18 cellular contexts compared by ENCODE assay signal in genomic region chr20:50728486-50728980, GRCh38. TPM values are rescaled to one million over a fixed set of nuclear protein-coding genes. Genes with fewer than 3 reads are reported as not detected.
A peak's percentile ranks its signal among the peaks of the same experiment; 100 is the strongest.
DNase-seq lines count a peak whose midpoint lies in the region; TF ChIP-seq lines count a peak whose summit lies in the region.
"Had no signal": no experiment of that assay in that cellular context is flagged by ENCODE, and none has a peak within 500 bp of the region (broad histone marks: within the 10 kb centered on the region; RNA-seq: fewer than 3 reads in every experiment).

No MANE protein-coding gene starts in this region.

- no peaks in the 10 kb centered on the region for H3K27me3 ChIP-seq in cardiac muscle cell
- peaks cover 13% of the 10 kb centered on the region for H3K27me3 ChIP-seq in left ventricle myocardium inferior (ENCODE audit: low read depth)
- H3K27me3 ChIP-seq in duodenal mucosa (ENCODE audit: control insufficient read depth in 1 of 2, insufficient read depth in 2 of 2, low read length in 2 of 2) = no peaks in the 10 kb centered on the region
- H3K27me3 ChIP-seq in vagina = no peaks in the 10 kb centered on the region
- H3K27me3 ChIP-seq: spleen had no signal

- H3K4me3 Mint-ChIP-seq in mesothelial cell of epicardium = no peak overlapping the region
- H3K4me3 Mint-ChIP-seq: activated naive CD4-positive, alpha-beta T cell treated with anti-CD3 and anti-CD28 coated beads for 36 hours had no signal

- H3K4me3 ChIP-seq in cardiac muscle cell (no peak overlapping the region), left ventricle myocardium inferior (no peak overlapping the region), duodenal mucosa (ENCODE audit: low read depth in 1 of 2, low read length in 2 of 2) (no peak overlapping the region), vagina (no peak overlapping the region)
- H3K4me3 ChIP-seq: spleen had no signal

- peak overlapping the region; percentile 98 for H3K27ac Mint-ChIP-seq in mesothelial cell of epicardium
- H3K27ac Mint-ChIP-seq: activated naive CD4-positive, alpha-beta T cell treated with anti-CD3 and anti-CD28 coated beads for 36 hours; CD4-positive, alpha-beta memory T cell had no signal

- peak overlapping the region; percentile 30 to 51 for H3K9ac ChIP-seq in duodenal mucosa (ENCODE audit: low read depth in 1 of 2, low read length in 2 of 2)
- H3K9ac ChIP-seq: parathyroid adenoma had no signal

- H3K9me3 ChIP-seq in cardiac muscle cell (ENCODE audit: low read depth) (no peaks in the 10 kb centered on the region), left ventricle myocardium inferior (replicated peaks) (no peaks in the 10 kb centered on the region), duodenal mucosa (ENCODE audit: control insufficient read depth in 1 of 2, low read length in 2 of 2) (no peaks in the 10 kb centered on the region), vagina (no peaks in the 10 kb centered on the region)
- H3K9me3 ChIP-seq: spleen had no signal

- TF ChIP-seq POLR2A in vagina (IDR thresholded peaks at IDR 0.05) = no peak

- peaks cover 48% of the 10 kb centered on the region for H3K4me1 Mint-ChIP-seq in mesothelial cell of epicardium

- intact Hi-C loops in left ventricle myocardium inferior (cut with micrococcal nuclease) (no loop called here), vagina (cut with DNase I) (no loop called here)

- H3K27me3 Mint-ChIP-seq in mesothelial cell of epicardium (ENCODE audit: low read depth) = peaks cover 6% of the 10 kb centered on the region
- H3K27me3 Mint-ChIP-seq: CD4-positive, alpha-beta memory T cell had no signal

- peak overlapping the region; percentile 58 for H3K27ac ChIP-seq in cardiac muscle cell
- no peak overlapping the region for H3K27ac ChIP-seq in left ventricle myocardium inferior (replicated peaks)
- peak overlapping the region; percentile 81 for H3K27ac ChIP-seq in duodenal mucosa (ENCODE audit: low read depth, low read length)
- peak overlapping the region; percentile 79 for H3K27ac ChIP-seq in vagina
- H3K27ac ChIP-seq: parathyroid adenoma had no signal

- H3K36me3 ChIP-seq in cardiac muscle cell (no peaks in the 10 kb centered on the region), left ventricle myocardium inferior (no peaks in the 10 kb centered on the region), duodenal mucosa (ENCODE audit: control insufficient read depth in 1 of 2, insufficient read depth in 2 of 2, low read length in 2 of 2) (no peaks in the 10 kb centered on the region), vagina (no peaks in the 10 kb centered on the region)
- H3K36me3 ChIP-seq: spleen had no signal

- H3K4me1 ChIP-seq in cardiac muscle cell (ENCODE audit: low read depth) = peaks cover 51% of the 10 kb centered on the region
- H3K4me1 ChIP-seq in left ventricle myocardium inferior = peaks cover 57% of the 10 kb centered on the region
- peaks cover 41 to 42% of the 10 kb centered on the region in 2 donors for H3K4me1 ChIP-seq in duodenal mucosa (ENCODE audit: control insufficient read depth in 1 of 2, insufficient read depth in 2 of 2, low read length in 2 of 2)
- H3K4me1 ChIP-seq in vagina = peaks cover 55% of the 10 kb centered on the region

- DNase-seq in cardiac muscle cell (ENCODE audit: low read depth in 1 of 2, low spot score in 1 of 2) (no peak), left ventricle myocardium inferior (no peak), mesothelial cell of epicardium (ENCODE audit: low spot score in 2 of 2, unreplicated experiment in 2 of 2) (peak in 1 of 2 experiments; percentile 2), vagina (ENCODE audit: extremely low spot score in 2 of 2) (peak in 1 of 2 donors; percentile 80), SIG-M5 (lab: John Stamatoyannopoulos, UW) (no peak), cerebellar nuclear complex (lab: John Stamatoyannopoulos, UW) (no peak)
- no peak for DNase-seq in activated CD4-positive, alpha-beta T cell treated with anti-CD3 and anti-CD28 coated beads for 1 hour
- DNase-seq: 8988T; activated naive CD4-positive, alpha-beta T cell treated with anti-CD3 and anti-CD28 coated beads for 36 hours; CD4-positive, alpha-beta memory T cell; effector memory CD4-positive, alpha-beta T cell; NCI-H187; NCI-H524 treated with DMSO at 0.1 percent for 48 hours; spleen; stimulated activated naive CD4-positive, alpha-beta T cell treated with Interleukin-2 at 50 U/mL for 16 hours had no signal

- TF ChIP-seq CTCF in cardiac muscle cell (IDR thresholded peaks at IDR 0.05; ENCODE audit: low read depth, low read length) = no peak
- no peak for TF ChIP-seq CTCF in left ventricle myocardium inferior (IDR thresholded peaks at IDR 0.05; ENCODE audit: borderline replicate concordance)
- no peak for TF ChIP-seq CTCF in mesothelial cell of epicardium (IDR thresholded peaks at IDR 0.05; ENCODE audit: unreplicated experiment)
- TF ChIP-seq CTCF in vagina (IDR thresholded peaks at IDR 0.05) = no peak

- no peaks in the 10 kb centered on the region for H3K9me3 Mint-ChIP-seq in mesothelial cell of epicardium
- H3K9me3 Mint-ChIP-seq: activated naive CD4-positive, alpha-beta T cell treated with anti-CD3 and anti-CD28 coated beads for 36 hours had no signal

- H3K36me3 Mint-ChIP-seq in mesothelial cell of epicardium = no peaks in the 10 kb centered on the region

RNA-seq across cellular contexts. Expression of gene PARD6B, which starts 2.8 kb away (rescaled TPM):
- total RNA-seq in cardiac muscle cell = 15.5 and 20.0 TPM in 2 replicates
- 10.2 and 20.4 TPM in 2 replicates for polyA plus RNA-seq in cardiac muscle cell
- total RNA-seq in left ventricle myocardium inferior = 3.4 TPM
- 52.2 to 59.5 TPM (median 53.0 TPM) in 3 replicates for total RNA-seq in mesothelial cell of epicardium
- 4.7 TPM for total RNA-seq in vagina

RNA-seq across cellular contexts. Expression of gene RIPOR3, which starts 37.2 kb away (rescaled TPM):
- total RNA-seq in cardiac muscle cell (3.0 and 3.8 TPM in 2 replicates), left ventricle myocardium inferior (6.5 TPM), mesothelial cell of epicardium (18.8 to 20.0 TPM (median 19.2 TPM) in 3 replicates), vagina (38.1 TPM)
- polyA plus RNA-seq in cardiac muscle cell = 0.91 and 4.8 TPM in 2 replicates
- total RNA-seq: activated naive CD4-positive, alpha-beta T cell treated with anti-CD3 and anti-CD28 coated beads for 36 hours; CD4-positive, alpha-beta memory T cell; T-helper 1 cell treated with Interleukin-12 subunit alpha and Interleukin-12 subunit beta and Interleukin-4 antibody, amounts not matched to agents 30 ng/mL and 1 ng/mL, for 36 hours had no signal
